ENCODE assay signal across 10 cellular contexts in the genomic region with DNA sequence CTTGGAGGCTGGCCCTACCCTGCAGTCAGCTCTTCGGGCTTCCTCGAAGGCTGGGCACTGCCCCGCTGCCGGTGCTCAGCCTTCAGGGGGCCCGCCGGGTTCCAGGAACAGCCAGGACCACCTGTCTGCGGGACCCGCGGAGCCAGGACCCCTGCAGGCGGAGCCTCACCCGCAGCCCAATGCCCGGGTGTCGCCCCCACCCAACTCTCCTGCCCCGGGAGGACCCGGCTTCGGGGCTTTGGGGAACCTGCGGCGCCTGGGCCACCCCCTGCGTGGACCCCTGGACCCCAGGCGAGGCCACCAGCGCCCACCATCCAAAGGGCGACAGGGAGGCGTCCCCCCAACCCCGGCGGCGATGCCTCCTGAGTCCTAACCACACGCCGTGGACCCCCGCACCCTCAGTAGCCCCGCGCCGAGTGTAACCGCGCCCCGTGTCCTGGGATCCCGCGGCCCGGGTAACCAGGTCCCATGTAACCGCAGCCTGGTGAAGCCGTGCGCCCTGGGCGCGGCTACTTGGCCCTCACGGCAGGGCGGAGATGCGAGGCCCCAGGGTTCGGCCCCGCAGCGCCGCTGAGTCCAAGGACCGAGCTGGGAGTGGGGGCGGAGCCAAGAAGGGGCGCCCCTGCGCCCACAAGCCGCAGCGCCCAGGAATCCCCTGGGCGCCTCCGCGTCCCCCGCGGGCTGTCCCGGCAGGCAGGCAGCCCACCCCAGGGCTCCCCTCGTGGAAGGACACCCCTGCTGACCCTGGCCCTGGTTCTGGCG. TPM values are rescaled to one million over a fixed set of nuclear protein-coding genes. Genes with fewer than 3 reads are reported as not detected.
A peak's percentile ranks its signal among the peaks of the same experiment; 100 is the strongest.
DNase-seq lines count a peak whose midpoint lies in the region; ATAC-seq and TF ChIP-seq lines count a peak whose summit lies in the region.
"Had no signal": no experiment of that assay in that cellular context is flagged by ENCODE, and none has a peak within 500 bp of the region (broad histone marks: within the 10 kb centered on the region; RNA-seq: fewer than 3 reads in every experiment).

No MANE protein-coding gene starts in this region.

- H3K36me3 Mint-ChIP-seq in GM23338 (ENCODE audit: low read depth), result no peaks in the 10 kb centered on the region
- H3K36me3 Mint-ChIP-seq in activated naive CD4-positive, alpha-beta T cell treated with anti-CD3 and anti-CD28 coated beads, Interleukin-2, amount 50 U/mL, for 72 hours, result no peaks in the 10 kb centered on the region
- H3K36me3 Mint-ChIP-seq in activated T-helper 1 cell treated with anti-CD3 and anti-CD28 coated beads, Interleukin-12 subunit alpha, Interleukin-12 subunit beta, Interleukin-2, Interleukin-4 antibody, amounts not matched to agents 30 ng/mL and 10 ng/mL and 1 ng/mL, durations not matched to agents 14 hours and 24 hours and 36 hours (ENCODE audit: low read depth), result no peaks in the 10 kb centered on the region

- peak; percentile 69 for DNase-seq in GM23338 (ENCODE audit: low spot score)
- DNase-seq in activated naive CD4-positive, alpha-beta T cell treated with anti-CD3 and anti-CD28 coated beads, Interleukin-2, amount 50 U/mL, for 72 hours (ENCODE audit: low spot score in 2 of 2), result no peak
- DNase-seq in right cardiac atrium, result no peak
- DNase-seq in gastrocnemius medialis, result no peak
- DNase-seq in activated T-helper 1 cell treated with anti-CD3 and anti-CD28 coated beads, Interleukin-12 subunit alpha, Interleukin-12 subunit beta, Interleukin-2, Interleukin-4 antibody, amounts not matched to agents 30 ng/mL and 10 ng/mL and 1 ng/mL, durations not matched to agents 14 hours and 24 hours and 36 hours (ENCODE audit: low spot score), result no peak
- DNase-seq in kidney tubule cell (ENCODE audit: low spot score), result no peak
- DNase-seq: NCI-H1092 treated with DMSO at 0.1 percent for 48 hours had no signal

- peak; percentile 91 for ATAC-seq in GM23338
- ATAC-seq in activated naive CD4-positive, alpha-beta T cell treated with anti-CD3 and anti-CD28 coated beads, Interleukin-2, amount 50 U/mL, for 72 hours, result peak; percentile 46 to 49
- ATAC-seq in right cardiac atrium, result peak; percentile 51 to 69
- no peak for ATAC-seq in gastrocnemius medialis
- no peak for ATAC-seq in HG02678 (IDR thresholded peaks at IDR 0.05; ENCODE audit: unreplicated experiment)
- no peak for ATAC-seq in GM18868 (IDR thresholded peaks at IDR 0.05; ENCODE audit: unreplicated experiment)

- H2AFZ ChIP-seq in GM23338, result peak overlapping the region; percentile 98

- H3K27me3 ChIP-seq in GM23338 (ENCODE audit: insufficient read depth), result peaks cover 31% of the 10 kb centered on the region
- no peaks in the 10 kb centered on the region for H3K27me3 ChIP-seq in right cardiac atrium (ENCODE audit: control insufficient read depth, insufficient read depth)
- H3K27me3 ChIP-seq in gastrocnemius medialis, result peaks cover 17 to 24% (median 20%) of the 10 kb centered on the region in 3 donors

- H3K4me2 ChIP-seq in GM23338, result peak overlapping the region; percentile 84

- H3K4me3 Mint-ChIP-seq in GM23338, result peak overlapping the region; percentile 47; the same call in 2 of the 3 replicates
- H3K4me3 Mint-ChIP-seq in activated T-helper 1 cell treated with anti-CD3 and anti-CD28 coated beads, Interleukin-12 subunit alpha, Interleukin-12 subunit beta, Interleukin-2, Interleukin-4 antibody, amounts not matched to agents 30 ng/mL and 10 ng/mL and 1 ng/mL, durations not matched to agents 14 hours and 24 hours and 36 hours, result no peak overlapping the region

- WGBS in right cardiac atrium, result 11% methylated on average over 64 of the region's 64 CpGs

- H3K9me3 Mint-ChIP-seq in GM23338, result peaks cover under 1% of the 10 kb centered on the region; the same call in 2 of the 3 replicates
- no peaks in the 10 kb centered on the region for H3K9me3 Mint-ChIP-seq in activated naive CD4-positive, alpha-beta T cell treated with anti-CD3 and anti-CD28 coated beads, Interleukin-2, amount 50 U/mL, for 72 hours
- H3K9me3 Mint-ChIP-seq in activated T-helper 1 cell treated with anti-CD3 and anti-CD28 coated beads, Interleukin-12 subunit alpha, Interleukin-12 subunit beta, Interleukin-2, Interleukin-4 antibody, amounts not matched to agents 30 ng/mL and 10 ng/mL and 1 ng/mL, durations not matched to agents 14 hours and 24 hours and 36 hours, result no peaks in the 10 kb centered on the region

- no peaks in the 10 kb centered on the region for H4K20me1 ChIP-seq in GM23338 (replicated peaks; ENCODE audit: insufficient read depth)

- no peaks in the 10 kb centered on the region for H3K4me1 Mint-ChIP-seq in GM23338
- H3K4me1 Mint-ChIP-seq in activated T-helper 1 cell treated with anti-CD3 and anti-CD28 coated beads, Interleukin-12 subunit alpha, Interleukin-12 subunit beta, Interleukin-2, Interleukin-4 antibody, amounts not matched to agents 30 ng/mL and 10 ng/mL and 1 ng/mL, durations not matched to agents 14 hours and 24 hours and 36 hours (ENCODE audit: low read depth), result peaks cover 4% of the 10 kb centered on the region

- TF ChIP-seq CTCF in GM23338 (conservative IDR thresholded peaks at IDR 0.05; ENCODE audit: low read depth in 2 of 2) (no peak), gastrocnemius medialis (IDR thresholded peaks at IDR 0.05 in 4 of 5, conservative IDR thresholded peaks at IDR 0.05 in 1 of 5) (no peak)

- TF ChIP-seq POLR2A in gastrocnemius medialis (IDR thresholded peaks at IDR 0.05), result no peak

- no peaks in the 10 kb centered on the region for H3K9me3 ChIP-seq in right cardiac atrium (ENCODE audit: control insufficient read depth, low read length)
- H3K9me3 ChIP-seq in gastrocnemius medialis, result no peaks in the 10 kb centered on the region
- H3K9me3 ChIP-seq: SJSA1 had no signal

- H3K36me3 ChIP-seq in GM23338 (ENCODE audit: insufficient read depth) (no peaks in the 10 kb centered on the region), gastrocnemius medialis (no peaks in the 10 kb centered on the region)
- H3K36me3 ChIP-seq: SJSA1 had no signal

- no peaks in the 10 kb centered on the region for H3K79me2 ChIP-seq in GM23338 (replicated peaks; ENCODE audit: insufficient read depth)

- in situ Hi-C loops in gastrocnemius medialis (cut with MboI; ENCODE audit: low sequenced_read_pairs in 4 of 4), result loop anchor here in 1 of 4 donors (25.0 kb wide), 1 partner anchor 306 kb away; no protein-coding TSS in a partner anchor

- H3K4me3 ChIP-seq in GM23338 (peak overlapping the region; percentile 71), right cardiac atrium (ENCODE audit: low read length) (peak overlapping the region; percentile 13), gastrocnemius medialis (peak overlapping the region; percentile 34 to 47 (median 42))
- H3K4me3 ChIP-seq: SJSA1 had no signal

- H3K4me1 ChIP-seq in GM23338 (ENCODE audit: insufficient read depth) (no peaks in the 10 kb centered on the region), right cardiac atrium (ENCODE audit: control insufficient read depth, insufficient read depth, low read length) (no peaks in the 10 kb centered on the region), gastrocnemius medialis (peaks cover 0 to 9% of the 10 kb centered on the region in 2 donors)

- H3K9me2 ChIP-seq in GM23338 (ENCODE audit: insufficient read depth), result no peaks in the 10 kb centered on the region

- no peaks in the 10 kb centered on the region; the same call in 1 of the 2 replicates for H3F3A ChIP-seq in GM23338 (replicated peaks; ENCODE audit: low read depth)

- intact Hi-C loops in right cardiac atrium (cut with DNase I), result no loop called here
- intact Hi-C loops in gastrocnemius medialis (cut with DNase I; ENCODE audit: low total_unique reads), result no loop called here
- intact Hi-C loops in activated T-helper 1 cell treated with anti-CD3 and anti-CD28 coated beads, Interleukin-12 subunit alpha, Interleukin-12 subunit beta, Interleukin-2, Interleukin-4 antibody, amounts not matched to agents 30 ng/mL and 10 ng/mL and 1 ng/mL, durations not matched to agents 14 hours and 24 hours and 36 hours (cut with micrococcal nuclease), result no loop called here

- no peak overlapping the region for H3K27ac ChIP-seq in GM23338 (ENCODE audit: low read depth)
- no peak overlapping the region for H3K27ac ChIP-seq in right cardiac atrium (ENCODE audit: low read length)
- no peak overlapping the region for H3K27ac ChIP-seq in gastrocnemius medialis
- H3K27ac ChIP-seq: SJSA1 had no signal

- H3K27ac Mint-ChIP-seq in GM23338, result no peak overlapping the region
- no peak overlapping the region for H3K27ac Mint-ChIP-seq in activated naive CD4-positive, alpha-beta T cell treated with anti-CD3 and anti-CD28 coated beads, Interleukin-2, amount 50 U/mL, for 72 hours
- H3K27ac Mint-ChIP-seq in activated T-helper 1 cell treated with anti-CD3 and anti-CD28 coated beads, Interleukin-12 subunit alpha, Interleukin-12 subunit beta, Interleukin-2, Interleukin-4 antibody, amounts not matched to agents 30 ng/mL and 10 ng/mL and 1 ng/mL, durations not matched to agents 14 hours and 24 hours and 36 hours, result no peak overlapping the region

- H3K27me3 Mint-ChIP-seq in GM23338 (ENCODE audit: insufficient read depth, low read depth, poor library complexity), result peaks cover 12% of the 10 kb centered on the region
- H3K27me3 Mint-ChIP-seq in activated T-helper 1 cell treated with anti-CD3 and anti-CD28 coated beads, Interleukin-12 subunit alpha, Interleukin-12 subunit beta, Interleukin-2, Interleukin-4 antibody, amounts not matched to agents 30 ng/mL and 10 ng/mL and 1 ng/mL, durations not matched to agents 14 hours and 24 hours and 36 hours (ENCODE audit: insufficient read depth), result peaks cover 31% of the 10 kb centered on the region

TF ChIP-seq in GM23338, 12 proteins besides CTCF, POLR2A, EP300 and RAD21 (continues in another document):
- TF ChIP-seq EZH2 (IDR thresholded peaks at IDR 0.05; ENCODE audit: low read depth, unreplicated experiment), result no peak
- no peak for TF ChIP-seq STAT1 (IDR thresholded peaks at IDR 0.05; ENCODE audit: unreplicated experiment)
- no peak for TF ChIP-seq ZNF331 (CRISPR knock-in tag; IDR thresholded peaks at IDR 0.05; ENCODE audit: low read depth)
- no peak for TF ChIP-seq CREB1 (CRISPR knock-in tag; IDR thresholded peaks at IDR 0.05; ENCODE audit: low read depth)
- TF ChIP-seq JUNB (IDR thresholded peaks at IDR 0.05; ENCODE audit: unreplicated experiment), result no peak
- TF ChIP-seq EZH2phosphoT487 (IDR thresholded peaks at IDR 0.05; ENCODE audit: unreplicated experiment), result no peak
- TF ChIP-seq NANOG (IDR thresholded peaks at IDR 0.05; ENCODE audit: borderline replicate concordance), result no peak

RNA-seq across cellular contexts. Expression of a gene that starts 11.0 kb away (rescaled TPM):
- 56.7 and 106 TPM in 2 replicates for total RNA-seq in GM23338 (2014; rRNA removed; shearing (Covaris generic))
- polyA plus RNA-seq in GM23338 (2016; fragmentation: Nextera tagmentation; extraction: Ambion mirVana) (91.3 and 98.2 TPM in 2 replicates), right cardiac atrium (95.9 TPM)
- 100 to 1,000 TPM in 1 of 2 donors, 10 to 100 TPM in 1; 64.5 to 175 TPM for total RNA-seq in activated naive CD4-positive, alpha-beta T cell treated with anti-CD3 and anti-CD28 coated beads, Interleukin-2, amount 50 U/mL, for 72 hours
- total RNA-seq in right cardiac atrium (100 to 1,000 TPM; 100 to 118 (median 107) TPM), gastrocnemius medialis (10 to 100 TPM; 67.3 to 97.3 (median 81.2) TPM)
- total RNA-seq in activated T-helper 1 cell treated with anti-CD3 and anti-CD28 coated beads, Interleukin-12 subunit alpha, Interleukin-12 subunit beta, Interleukin-2, Interleukin-4 antibody, amounts not matched to agents 30 ng/mL and 10 ng/mL and 1 ng/mL, durations not matched to agents 14 hours and 24 hours and 36 hours, result 121 TPM in 2 replicates

Comparison
In these comparisons a context has a peak if more than half of its experiments do, and no peak if none do; other contexts are left out.
1. ATAC-seq: peak in GM23338 (single experiment), activated naive CD4-positive, alpha-beta T cell treated with anti-CD3 and anti-CD28 coated beads, Interleukin-2, amount 50 U/mL, for 72 hours (2 of 2) and right cardiac atrium (2 of 2); none in gastrocnemius medialis (0 of 2), HG02678 (single experiment) and GM18868 (single experiment).
2. H3K4me3 ChIP-seq: peak in every context shown above with its lines; median percentile 71 in GM23338; 42 in gastrocnemius medialis; 13 in right cardiac atrium.